Comparison of ENCODE assay signal across 22 cellular contexts in the genomic region with DNA sequence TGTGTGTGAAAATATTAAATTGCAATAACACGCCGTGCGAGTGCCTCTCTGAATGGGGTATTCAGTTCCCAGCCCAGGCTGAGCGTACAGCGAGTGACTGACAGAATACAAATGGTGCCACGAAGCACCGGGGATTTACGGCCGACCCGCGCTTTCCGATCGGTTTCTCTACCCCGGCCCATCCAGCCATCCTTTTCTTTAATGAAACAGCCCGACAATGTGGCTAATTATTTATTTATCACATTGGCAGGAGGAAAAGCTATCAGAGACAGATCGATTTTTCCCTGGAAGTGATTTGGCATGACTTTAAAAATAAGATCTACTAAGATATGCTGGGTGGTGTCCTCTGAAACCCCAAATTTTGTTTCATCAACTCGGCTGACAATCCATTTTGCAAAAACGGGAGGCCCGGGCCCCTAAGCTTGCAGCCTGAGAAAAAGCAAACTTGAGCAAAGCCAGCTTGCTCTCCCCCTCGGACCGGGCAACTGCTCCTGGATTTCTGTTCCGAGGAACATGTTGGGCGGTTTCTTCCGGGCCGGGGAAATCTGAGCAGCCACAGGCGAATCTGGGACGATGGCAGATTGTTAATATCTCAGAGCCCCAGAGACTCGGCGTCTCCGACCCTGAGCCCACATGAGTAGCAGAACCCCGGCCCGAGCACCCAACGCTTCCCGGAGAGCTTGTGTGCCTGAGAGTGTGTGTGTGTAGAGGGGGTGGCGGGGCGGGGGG. TPM values are rescaled to one million over a fixed set of nuclear protein-coding genes. Genes with fewer than 3 reads are reported as not detected.
DNase-seq lines count a peak whose midpoint lies in the region; FAIRE-seq and TF ChIP-seq lines count a peak whose summit lies in the region.
"Had no signal": no experiment of that assay in that cellular context is flagged by ENCODE, and none has a peak within 500 bp of the region (broad histone marks: within the 10 kb centered on the region; RNA-seq: fewer than 3 reads in every experiment).

No MANE protein-coding gene starts in this region.

- no peak overlapping the region for H2BK5ac ChIP-seq in H1 (ENCODE audit: low read depth, low read length)

- H3K4ac ChIP-seq in H1 (replicated peaks; ENCODE audit: insufficient read length, low read depth, low read length), result no peak overlapping the region

- no peak overlapping the region for H2BK12ac ChIP-seq in H1 (ENCODE audit: low read depth, low read length)

- H3K4me1 Mint-ChIP-seq in neural progenitor cell, result peaks cover 45% of the 10 kb centered on the region
- H3K4me1 Mint-ChIP-seq: IgD-negative memory B cell had no signal

- no peak for TF ChIP-seq CTCF in H1 (IDR thresholded peaks at IDR 0.05; ENCODE audit: control extremely low read depth in 1 of 3, insufficient read depth in 1 of 3, low read depth in 1 of 3, low read length in 3 of 3)
- TF ChIP-seq CTCF in neural progenitor cell (IDR thresholded peaks at IDR 0.05), result no peak

- H3K36me3 ChIP-seq in H1 (ENCODE audit: control insufficient read depth in 2 of 4, insufficient read depth in 4 of 4, low read length in 3 of 4) (no peaks in the 10 kb centered on the region), neural progenitor cell (no peaks in the 10 kb centered on the region)
- H3K36me3 ChIP-seq: Peyer's patch had no signal

- peak overlapping the region; percentile 88 for H3K27ac ChIP-seq in caudate nucleus (ENCODE audit: low read depth, low read length)
- no peak overlapping the region for H3K27ac ChIP-seq in H1 (ENCODE audit: low read depth, low read length)
- no peak overlapping the region for H3K27ac ChIP-seq in neural progenitor cell
- H3K27ac ChIP-seq: Peyer's patch had no signal

- no peak overlapping the region for H2AK5ac ChIP-seq in H1 (ENCODE audit: low read depth, low read length)

- H3K36me3 Mint-ChIP-seq in neural progenitor cell, result no peaks in the 10 kb centered on the region
- H3K36me3 Mint-ChIP-seq: CD4-positive, CD25-positive, alpha-beta regulatory T cell; IgD-negative memory B cell had no signal

- POLR2A ChIA-PET in H1 (lab: Charles Lee; ENCODE audit: partially characterized antibody), result no interaction called here

- no peaks in the 10 kb centered on the region for H3K79me2 ChIP-seq in H1 (ENCODE audit: control insufficient read depth in 1 of 2, insufficient read depth in 2 of 2, low read length in 2 of 2)
- H3K79me2 ChIP-seq in neural progenitor cell (ENCODE audit: low read depth), result no peaks in the 10 kb centered on the region

- no peak overlapping the region for H3K4me3 ChIP-seq in H1 (ENCODE audit: extremely low read depth in 1 of 4, insufficient read depth in 2 of 4, low read depth in 3 of 4, low read length in 4 of 4)
- H3K4me3 ChIP-seq in neural progenitor cell, result no peak overlapping the region
- H3K4me3 ChIP-seq: GM12878, Peyer's patch had no signal

- CTCF ChIA-PET in H1 (lab: Charles Lee; ENCODE audit: partially characterized antibody), result interaction anchor here (0.8 to 1.4 kb wide), 4 partner anchors 8 to 16 kb away, joined by 3 read pairs; no protein-coding TSS in a partner anchor

- no peaks in the 10 kb centered on the region for H3K9me3 ChIP-seq in H1 (ENCODE audit: insufficient read depth in 2 of 2, low read depth in 1 of 2, low read length in 1 of 2)
- no peaks in the 10 kb centered on the region for H3K9me3 ChIP-seq in neural progenitor cell (ENCODE audit: low read depth)
- H3K9me3 ChIP-seq: Peyer's patch had no signal

- H3K23me2 ChIP-seq in H1 (ENCODE audit: low read depth, low read length), result no peaks in the 10 kb centered on the region

- H3K4me3 Mint-ChIP-seq in neural progenitor cell, result no peak overlapping the region
- H3K4me3 Mint-ChIP-seq: CD4-positive, CD25-positive, alpha-beta regulatory T cell; IgD-negative memory B cell had no signal

- no peak for TF ChIP-seq EP300 in H1 (IDR thresholded peaks at IDR 0.05; ENCODE audit: borderline replicate concordance in 1 of 2, low read depth in 2 of 2, low read length in 2 of 2)

- H3K79me1 ChIP-seq in H1 (ENCODE audit: low read depth, low read length), result no peaks in the 10 kb centered on the region

- H4K5ac ChIP-seq in H1 (ENCODE audit: insufficient read length, low read depth, low read length), result no peak overlapping the region

- H3K9me3 Mint-ChIP-seq in neural progenitor cell, result no peaks in the 10 kb centered on the region
- H3K9me3 Mint-ChIP-seq: IgD-negative memory B cell had no signal

- no peak overlapping the region for H2BK15ac ChIP-seq in H1 (ENCODE audit: low read length)

- H3K27me3 ChIP-seq in H1 (replicated peaks in 1 of 4; ENCODE audit: control insufficient read depth in 3 of 4, extremely low read depth in 1 of 4, insufficient read depth in 3 of 4, low read length in 3 of 4), result peaks cover 0 to 14% (median 5%) of the 10 kb centered on the region in 4 experiments; a peak in 2 of 7 replicates
- peaks cover 9% of the 10 kb centered on the region for H3K27me3 ChIP-seq in neural progenitor cell
- H3K27me3 ChIP-seq: Peyer's patch had no signal

- no peak overlapping the region for H4K91ac ChIP-seq in H1 (replicated peaks; ENCODE audit: insufficient read length, low read length)

- no peaks in the 10 kb centered on the region for H4K20me1 ChIP-seq in H1 (replicated peaks in 1 of 2; ENCODE audit: control insufficient read depth in 1 of 2, insufficient read depth in 2 of 2, low read length in 2 of 2)
- no peaks in the 10 kb centered on the region for H4K20me1 ChIP-seq in neural progenitor cell (ENCODE audit: low read depth)

- DNase-seq in caudate nucleus (lab: John Stamatoyannopoulos, UW), result peak in 2 of 61 donors; percentile 21 to 29
- DNase-seq in H1 (ENCODE audit: low read depth in 1 of 2, low spot score in 2 of 2), result no peak
- DNase-seq in neural progenitor cell (ENCODE audit: low spot score), result no peak
- no peak for DNase-seq in DMS 273 treated with DMSO at 0.1 percent for 48 hours (lab: John Stamatoyannopoulos, UW)
- no peak for DNase-seq in NCI-H2196 (lab: John Stamatoyannopoulos, UW; ENCODE audit: unreplicated experiment)
- no peak for DNase-seq in HCEC 1CT
- DNase-seq in NCI-H1930 (lab: John Stamatoyannopoulos, UW), result no peak
- DNase-seq: CD4-positive, CD25-positive, alpha-beta regulatory T cell; COR-L47; GOT3; Karpas-422; MV-4-11; NCI-H1105 treated with DMSO at 0.1 percent for 48 hours; NCI-H2081; NCI-H2171; NCI-H524 treated with DMSO at 0.1 percent for 48 hours; Peyer's patch had no signal

- H2AFZ ChIP-seq in H1 (ENCODE audit: low read length) (no peak overlapping the region), neural progenitor cell (replicated peaks) (no peak overlapping the region)

- H3K9ac ChIP-seq in H1 (replicated peaks in 1 of 4; ENCODE audit: extremely low read depth in 1 of 4, low read depth in 3 of 4, low read length in 3 of 4) (no peak overlapping the region), neural progenitor cell (no peak overlapping the region)

- H3K14ac ChIP-seq in H1 (ENCODE audit: insufficient read length), result no peak overlapping the region

- no peak overlapping the region for H2BK20ac ChIP-seq in H1 (ENCODE audit: low read length)

- no peak for TF ChIP-seq POLR2A in H1 (IDR thresholded peaks at IDR 0.05; ENCODE audit: control extremely low read depth in 1 of 2, low read depth in 2 of 2, low read length in 2 of 2)

- H3K27ac Mint-ChIP-seq in neural progenitor cell, result peak overlapping the region; percentile 63
- H3K27ac Mint-ChIP-seq: CD4-positive, CD25-positive, alpha-beta regulatory T cell; IgD-negative memory B cell had no signal

- H3K23ac ChIP-seq in H1 (ENCODE audit: insufficient read length), result no peak overlapping the region

- H3K27me3 Mint-ChIP-seq in neural progenitor cell (ENCODE audit: insufficient read depth, low read depth), result peaks cover 7% of the 10 kb centered on the region

- 89% methylated on average over 32 of the region's 36 CpGs; no CpG with 5 or more reads in 1 of the 2 experiments for WGBS in H1 (ENCODE audit: extremely low coverage in 1 of 2, insufficient coverage in 1 of 2, insufficient read length in 1 of 2, insufficient replicate concordance in 2 of 2, low coverage in 1 of 2, low lambda C conversion rate in 2 of 2, missing lambda C conversion rate in 1 of 2), 2 experiments

- H3K4me1 ChIP-seq in H1 (replicated peaks in 1 of 4; ENCODE audit: control insufficient read depth in 3 of 4, insufficient read depth in 4 of 4, low read length in 3 of 4) (no peaks in the 10 kb centered on the region; a peak in 1 of 7 replicates), neural progenitor cell (peaks cover 24% of the 10 kb centered on the region)
- H3K4me1 ChIP-seq: Peyer's patch had no signal

- no peak overlapping the region for H2BK120ac ChIP-seq in H1 (replicated peaks; ENCODE audit: low read depth, low read length)

- no peak for TF ChIP-seq RAD21 in H1 (IDR thresholded peaks at IDR 0.05 in 1 of 2, conservative IDR thresholded peaks at IDR 0.05 in 1 of 2; ENCODE audit: low read depth in 2 of 2, low read length in 2 of 2)

- no peak for FAIRE-seq in H1 (lab: Jason Lieb, UNC)
- FAIRE-seq: GM12878 had no signal

- H4K8ac ChIP-seq in H1 (ENCODE audit: extremely low read depth, insufficient read depth, low read length), result peak overlapping the region; percentile 68; the same call in 1 of the 2 replicates

- H3K18ac ChIP-seq in H1 (ENCODE audit: extremely low read depth, low read length), result no peak overlapping the region

- no peaks in the 10 kb centered on the region for H3F3A ChIP-seq in neural progenitor cell (ENCODE audit: low read depth)

- H3K56ac ChIP-seq in H1 (replicated peaks; ENCODE audit: insufficient read length, low read depth, low read length), result no peak overlapping the region

- H3K4me2 ChIP-seq in H1 (ENCODE audit: insufficient read depth in 1 of 2, low read depth in 2 of 2, low read length in 2 of 2) (no peak overlapping the region), neural progenitor cell (no peak overlapping the region)

RNA-seq across cellular contexts. Expression of a gene that starts 11.4 kb away (rescaled TPM):
- 0.43 and 0.46 TPM in 2 replicates for total RNA-seq in H1 (2021; fragmentation: NEBNext Ultra II Directional; extraction: Animal tissue kit (Norgen Biotek cat#: 25700))
- polyA plus RNA-seq in H1 (2011; rRNA removed), result 0.38 and 0.39 TPM in 2 replicates
- polyA plus RNA-seq in H1 (2011; cell fraction: cytosol; rRNA removed), result 0.54 TPM
- 1.1 TPM for polyA plus RNA-seq in H1 (2011; cell fraction: nucleus; rRNA removed)
- 0.25 to 0.69 TPM (median 0.53 TPM) in 4 replicates for polyA plus RNA-seq in H1 (2012, experiment 1 of 2)
- polyA plus RNA-seq in H1 (2012, experiment 2 of 2), result 0.14 TPM
- 0.18 TPM for polyA plus RNA-seq in H1 (2013, experiment 1 of 2)
- 0.26 TPM for polyA plus RNA-seq in H1 (2013, experiment 2 of 2)
- polyA minus RNA-seq in H1 (2011; rRNA and poly(A)+ RNA removed), result 0.13 and 0.24 TPM in 2 replicates
- 0.15 TPM for polyA minus RNA-seq in H1 (2011; cell fraction: cytosol; rRNA and poly(A)+ RNA removed)
- polyA minus RNA-seq in H1 (2011; cell fraction: nucleus; rRNA and poly(A)+ RNA removed), result 1.2 TPM
- 1.9 and 2.0 TPM in 2 replicates for total RNA-seq in neural progenitor cell (ENCODE audit: low replicate concordance)
- total RNA-seq: M059J, OCI-LY7 had no signal
- polyA plus RNA-seq: CD4-positive, CD25-positive, alpha-beta regulatory T cell; GM12878; IgD-negative memory B cell had no signal

RNA-seq across cellular contexts. Expression of a gene that starts 59.1 kb away (rescaled TPM):
- not detected in 2 replicates for total RNA-seq in H1 (2021; fragmentation: NEBNext Ultra II Directional; extraction: Animal tissue kit (Norgen Biotek cat#: 25700))
- not detected in 2 replicates for polyA plus RNA-seq in H1 (2011; rRNA removed)
- not detected for polyA plus RNA-seq in H1 (2011; cell fraction: cytosol; rRNA removed)
- not detected for polyA plus RNA-seq in H1 (2011; cell fraction: nucleus; rRNA removed)
- polyA plus RNA-seq in H1 (2012, experiment 1 of 2), result not detected in 4 replicates
- 0.12 TPM for polyA plus RNA-seq in H1 (2012, experiment 2 of 2)
- not detected for polyA plus RNA-seq in H1 (2013, experiment 1 of 2)
- not detected for polyA plus RNA-seq in H1 (2013, experiment 2 of 2)
- polyA minus RNA-seq in H1 (2011; rRNA and poly(A)+ RNA removed), result not detected in 2 replicates
- not detected for polyA minus RNA-seq in H1 (2011; cell fraction: cytosol; rRNA and poly(A)+ RNA removed)
- polyA minus RNA-seq in H1 (2011; cell fraction: nucleus; rRNA and poly(A)+ RNA removed), result not detected
- total RNA-seq in neural progenitor cell (ENCODE audit: low replicate concordance), result not detected in 2 replicates
- total RNA-seq: CD4-positive, CD25-positive, alpha-beta regulatory T cell; GM12878; M059J; OCI-LY7; Peyer's patch had no signal
- polyA plus RNA-seq: BJ; CD4-positive, CD25-positive, alpha-beta regulatory T cell; GM12878; IgD-negative memory B cell had no signal
